In the genomic region with DNA sequence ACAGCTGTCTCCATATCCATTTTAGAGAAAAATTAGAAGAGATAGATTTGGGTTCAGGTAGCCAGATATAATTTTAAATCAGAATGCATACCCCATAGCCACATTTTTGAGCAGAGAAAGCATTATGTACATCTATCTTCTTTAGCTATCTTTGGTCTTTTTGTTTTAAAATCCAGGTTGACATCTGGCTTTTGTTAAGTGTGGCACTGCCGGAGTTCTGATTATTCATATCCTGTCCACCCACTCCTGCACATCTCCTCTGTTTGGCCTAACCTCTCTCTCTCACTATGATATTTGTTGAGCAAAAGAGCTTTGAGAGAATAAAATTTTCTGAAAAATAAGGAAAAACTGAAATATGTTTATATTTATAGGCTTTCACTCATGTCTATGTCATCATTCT, we compare ENCODE assay signal across 30 cellular contexts.
DNase-seq lines count a peak whose midpoint lies in the region; ATAC-seq and TF ChIP-seq lines count a peak whose summit lies in the region.
"Had no signal": no experiment of that assay in that cellular context is flagged by ENCODE, and none has a peak within 500 bp of the region (broad histone marks: within the 10 kb centered on the region; RNA-seq: fewer than 3 reads in every experiment).

No MANE protein-coding gene starts in this region.

- H3K23ac ChIP-seq in mesenchymal stem cell (ENCODE audit: low read length in 2 of 2) = no peak overlapping the region

- no peaks in the 10 kb centered on the region for H3K36me3 ChIP-seq in mesenchymal stem cell (ENCODE audit: control insufficient read depth in 1 of 2, insufficient read depth in 2 of 2, low read depth in 1 of 2, low read length in 2 of 2)
- H3K36me3 ChIP-seq: tibial nerve had no signal

- no peak overlapping the region for H3K14ac ChIP-seq in mesenchymal stem cell (ENCODE audit: low read length in 2 of 2)

- H3K9me3 ChIP-seq in mesenchymal stem cell (ENCODE audit: control insufficient read depth, low read length) = no peaks in the 10 kb centered on the region
- H3K9me3 ChIP-seq: Caco-2, tibial nerve had no signal

- H2BK12ac ChIP-seq in mesenchymal stem cell (ENCODE audit: low read length in 2 of 2) = no peak overlapping the region

- H3K27me3 ChIP-seq in mesenchymal stem cell (ENCODE audit: control insufficient read depth in 1 of 2, insufficient read depth in 1 of 2, low read length in 2 of 2) = no peaks in the 10 kb centered on the region
- H3K27me3 ChIP-seq: tibial nerve had no signal

- H2AFZ ChIP-seq in mesenchymal stem cell (ENCODE audit: low read depth, low read length) = no peak overlapping the region
- H2AFZ ChIP-seq: PC-9 had no signal

- no peak overlapping the region for H4K8ac ChIP-seq in mesenchymal stem cell (ENCODE audit: low read length)

- H2BK120ac ChIP-seq in mesenchymal stem cell (ENCODE audit: low read depth, low read length) = no peak overlapping the region

- H2AK5ac ChIP-seq in mesenchymal stem cell (ENCODE audit: low read length, severe bottlenecking) = no peak overlapping the region

- H3K4me1 ChIP-seq in mesenchymal stem cell (ENCODE audit: control insufficient read depth, insufficient read depth, low read depth, low read length) = no peaks in the 10 kb centered on the region
- H3K4me1 ChIP-seq: Caco-2, tibial nerve had no signal

- peak overlapping the region; percentile 56 for H3K9ac ChIP-seq in mesenchymal stem cell (ENCODE audit: low read length)

- no peak overlapping the region for H3K4me2 ChIP-seq in mesenchymal stem cell (ENCODE audit: low read length, poor library complexity, severe bottlenecking)
- H3K4me2 ChIP-seq: PC-9, smooth muscle cell had no signal

- no peak overlapping the region for H2BK5ac ChIP-seq in mesenchymal stem cell (ENCODE audit: low read depth, low read length, poor library complexity, severe bottlenecking)

- no peak overlapping the region for H3K18ac ChIP-seq in mesenchymal stem cell (ENCODE audit: low read depth in 1 of 2, low read length in 2 of 2)

- no peak for ATAC-seq in HG03159 (IDR thresholded peaks at IDR 0.05; ENCODE audit: unreplicated experiment)
- ATAC-seq in GM18520 (IDR thresholded peaks at IDR 0.05; ENCODE audit: unreplicated experiment) = no peak
- ATAC-seq: activated naive CD8-positive, alpha-beta T cell treated with anti-CD3 and anti-CD28 coated beads, Interleukin-2, amount 50 U/mL, for 24 hours; K562; left ventricle myocardium superior; naive thymus-derived CD4-positive, alpha-beta T cell had no signal

- no peak overlapping the region for H2BK15ac ChIP-seq in mesenchymal stem cell (ENCODE audit: low read depth, poor library complexity, severe bottlenecking)

- DNase-seq in AG10803 (ENCODE audit: low read depth) (peak; percentile 61), HS-5 (ENCODE audit: low read depth) (peak; percentile 30), cardiac fibroblast (ENCODE audit: low read depth in 2 of 2) (peak; percentile 19 to 36), mesenchymal stem cell (no peak), cerebellum (ENCODE audit: low spot score) (no peak), DMS153 (lab: John Stamatoyannopoulos, UW) (no peak)
- DNase-seq: activated CD4-positive, alpha-beta T cell treated with anti-CD3 and anti-CD28 coated beads for 48 hours; activated gamma-delta T cell treated with Interleukin-2 at 50 U/mL for 16 hours; activated naive CD8-positive, alpha-beta T cell treated with anti-CD3 and anti-CD28 coated beads, Interleukin-2, amount 50 U/mL, for 24 hours; activated T-cell treated with anti-CD3 and anti-CD28 coated beads, Interleukin-2, amount 50 U/mL, for 24 hours; Caco-2; DMS79; left ventricle myocardium superior; naive thymus-derived CD4-positive, alpha-beta T cell; NCI-H1105 treated with DMSO at 0.1 percent for 48 hours; NCI-H1930; NCI-H526; NK-92 treated with Interleukin-12 subunit alpha and Interleukin-12 subunit beta, amount 100 ng/mL, for 24 hours; PC-9; SHP77; stimulated activated CD4-positive, alpha-beta T cell treated with anti-CD3 and anti-CD28 coated beads, Interleukin-2, amount 100 ng/mL, for 24 hours; SW 1271; T-helper 9 cell had no signal

- H3K4me3 ChIP-seq in AG10803 (ENCODE audit: low read length) (no peak overlapping the region), cardiac fibroblast (replicated peaks in 1 of 2; ENCODE audit: low read depth in 2 of 2, low read length in 2 of 2) (no peak overlapping the region), mesenchymal stem cell (ENCODE audit: insufficient read depth in 1 of 2, low read depth in 1 of 2, low read length in 2 of 2) (no peak overlapping the region)
- H3K4me3 ChIP-seq: coronary artery, K562, PC-9, smooth muscle cell, tibial nerve had no signal

- no peaks in the 10 kb centered on the region for H3K79me1 ChIP-seq in mesenchymal stem cell (replicated peaks; ENCODE audit: low read length, poor library complexity, severe bottlenecking)

- no peak overlapping the region for H4K91ac ChIP-seq in mesenchymal stem cell (ENCODE audit: low read length)

- H3K4ac ChIP-seq in mesenchymal stem cell (ENCODE audit: low read depth in 1 of 2, low read length in 2 of 2) = no peak overlapping the region

- H3K27ac ChIP-seq in mesenchymal stem cell (ENCODE audit: low read length, poor library complexity, severe bottlenecking) = no peak overlapping the region
- H3K27ac ChIP-seq: coronary artery, PC-9, tibial nerve, VCaP had no signal

- no peak for TF ChIP-seq CTCF in AG10803 (conservative IDR thresholded peaks at IDR 0.05; ENCODE audit: low read length)
- no peak for TF ChIP-seq CTCF in cardiac fibroblast (IDR thresholded peaks at IDR 0.05; ENCODE audit: low read depth, low read length)

- WGBS in mesenchymal stem cell = no CpG with 5 or more reads among the region's 1 CpG

Comparison
In these comparisons a context has a peak if more than half of its experiments do, and no peak if none do; other contexts are left out.
1. DNase-seq: peak in AG10803 (single experiment), HS-5 (single experiment) and cardiac fibroblast (2 of 2); none in mesenchymal stem cell (single experiment), cerebellum (single experiment) and DMS153 (single experiment).